In genomic region chr17:76539631-76540271, GRCh38 we compare ENCODE assay signal across 8 cellular contexts. TPM values are rescaled to one million over a fixed set of nuclear protein-coding genes. Genes with fewer than 3 reads are reported as not detected.
DNase-seq lines count a peak whose midpoint lies in the region; ATAC-seq and TF ChIP-seq lines count a peak whose summit lies in the region.

A gene with protein sequence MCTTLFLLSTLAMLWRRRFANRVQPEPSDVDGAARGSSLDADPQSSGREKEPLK (plus strand): TSS chr17:76540044. CDS start chr17:76540142, 98 bp downstream.

- no peaks in the 10 kb centered on the region for H3K36me3 Mint-ChIP-seq in activated T-cell treated with anti-CD3 and anti-CD28 coated beads, Interleukin-2, amount 50 U/mL, for 4 hours (ENCODE audit: insufficient read depth)

- DNase-seq in activated T-cell treated with anti-CD3 and anti-CD28 coated beads, Interleukin-2, amount 50 U/mL, for 4 hours = no peak
- DNase-seq in activated T-cell treated with anti-CD3 and anti-CD28 coated beads, Interleukin-2, amount 50 U/mL, for 48 hours = no peak
- DNase-seq in colonic mucosa (no peak), mucosa of descending colon (peak in 2 of 3 donors; percentile 15 to 27), NCI-H774 (lab: John Stamatoyannopoulos, UW) (no peak), NCI-H524 (lab: John Stamatoyannopoulos, UW) (no peak), COR-L47 (lab: John Stamatoyannopoulos, UW) (no peak)

- H3K9ac ChIP-seq in colonic mucosa (ENCODE audit: low read depth in 2 of 2, low read length in 2 of 2) = peak within 1 kb of the TSS; percentile 58 to 63

- H3K4me1 ChIP-seq in colonic mucosa (no peaks in the 10 kb centered on the region), mucosa of descending colon (ENCODE audit: low read depth) (peaks cover 22% of the 10 kb centered on the region), urinary bladder (ENCODE audit: insufficient read depth) (no peaks in the 10 kb centered on the region)

- H3K27me3 ChIP-seq in colonic mucosa = peaks cover 24% of the 10 kb centered on the region

- 76% methylated on average over 22 of the region's 22 CpGs for whole genome bisulfite sequencing in urinary bladder

- TF ChIP-seq CTCF in colonic mucosa (IDR thresholded peaks at IDR 0.05) (no peak), mucosa of descending colon (IDR thresholded peaks at IDR 0.05) (no peak)

- ATAC-seq in activated T-cell treated with anti-CD3 and anti-CD28 coated beads, Interleukin-2, amount 50 U/mL, for 4 hours = no peak
- ATAC-seq in mucosa of descending colon = no peak

- H3K9me3 ChIP-seq in colonic mucosa = no peaks in the 10 kb centered on the region
- no peaks in the 10 kb centered on the region for H3K9me3 ChIP-seq in mucosa of descending colon

- H3K4me1 Mint-ChIP-seq in activated T-cell treated with anti-CD3 and anti-CD28 coated beads, Interleukin-2, amount 50 U/mL, for 4 hours (ENCODE audit: low read depth) = peaks cover 4% of the 10 kb centered on the region

- peak within 1 kb of the TSS; percentile 21 for H3K4me3 Mint-ChIP-seq in activated T-cell treated with anti-CD3 and anti-CD28 coated beads, Interleukin-2, amount 50 U/mL, for 4 hours

- H3K36me3 ChIP-seq in colonic mucosa (no peaks in the 10 kb centered on the region), mucosa of descending colon (ENCODE audit: low read depth) (no peaks in the 10 kb centered on the region), urinary bladder (ENCODE audit: insufficient read depth) (no peaks in the 10 kb centered on the region)

- H3K4me3 ChIP-seq in colonic mucosa (peak within 1 kb of the TSS; percentile 21), mucosa of descending colon (no peak within 1 kb of the TSS), urinary bladder (ENCODE audit: low read depth, low read length) (no peak within 1 kb of the TSS)

- H3K9me3 Mint-ChIP-seq in activated T-cell treated with anti-CD3 and anti-CD28 coated beads, Interleukin-2, amount 50 U/mL, for 4 hours = no peaks in the 10 kb centered on the region

- H3K27ac ChIP-seq in colonic mucosa = peak within 1 kb of the TSS; percentile 36
- H3K27ac ChIP-seq in urinary bladder (ENCODE audit: low read depth) = peak within 1 kb of the TSS; percentile 27

- intact Hi-C loops in colonic mucosa (cut with DNase I) (no loop called here), mucosa of descending colon (cut with DNase I, micrococcal nuclease) (no loop called here)

- peaks cover 51% of the 10 kb centered on the region for H3K27me3 Mint-ChIP-seq in activated T-cell treated with anti-CD3 and anti-CD28 coated beads, Interleukin-2, amount 50 U/mL, for 4 hours (ENCODE audit: low read depth)

RNA-seq across cellular contexts. Expression of the gene that starts here (rescaled TPM):
- total RNA-seq in activated T-cell treated with anti-CD3 and anti-CD28 coated beads, Interleukin-2, amount 50 U/mL, for 4 hours = not detected
- total RNA-seq in colonic mucosa (1 to 10 TPM in 1 of 2 donors, under 1 TPM in 1; 0.29 to 1.2 TPM), mucosa of descending colon (1 to 10 TPM; 1.0 to 4.8 (median 1.6) TPM), urinary bladder (7.1 TPM)
- polyA plus RNA-seq in urinary bladder = 10.6 TPM

Comparison
In these comparisons a context has a peak if more than half of its experiments do, and no peak if none do; other contexts are left out.
1. DNase-seq: peak in mucosa of descending colon (2 of 3); none in activated T-cell treated with anti-CD3 and anti-CD28 coated beads, Interleukin-2, amount 50 U/mL, for 4 hours (single experiment), activated T-cell treated with anti-CD3 and anti-CD28 coated beads, Interleukin-2, amount 50 U/mL, for 48 hours (0 of 2), colonic mucosa (single experiment), NCI-H774 (single experiment), NCI-H524 (0 of 2) and COR-L47 (single experiment).